In the genomic region with DNA sequence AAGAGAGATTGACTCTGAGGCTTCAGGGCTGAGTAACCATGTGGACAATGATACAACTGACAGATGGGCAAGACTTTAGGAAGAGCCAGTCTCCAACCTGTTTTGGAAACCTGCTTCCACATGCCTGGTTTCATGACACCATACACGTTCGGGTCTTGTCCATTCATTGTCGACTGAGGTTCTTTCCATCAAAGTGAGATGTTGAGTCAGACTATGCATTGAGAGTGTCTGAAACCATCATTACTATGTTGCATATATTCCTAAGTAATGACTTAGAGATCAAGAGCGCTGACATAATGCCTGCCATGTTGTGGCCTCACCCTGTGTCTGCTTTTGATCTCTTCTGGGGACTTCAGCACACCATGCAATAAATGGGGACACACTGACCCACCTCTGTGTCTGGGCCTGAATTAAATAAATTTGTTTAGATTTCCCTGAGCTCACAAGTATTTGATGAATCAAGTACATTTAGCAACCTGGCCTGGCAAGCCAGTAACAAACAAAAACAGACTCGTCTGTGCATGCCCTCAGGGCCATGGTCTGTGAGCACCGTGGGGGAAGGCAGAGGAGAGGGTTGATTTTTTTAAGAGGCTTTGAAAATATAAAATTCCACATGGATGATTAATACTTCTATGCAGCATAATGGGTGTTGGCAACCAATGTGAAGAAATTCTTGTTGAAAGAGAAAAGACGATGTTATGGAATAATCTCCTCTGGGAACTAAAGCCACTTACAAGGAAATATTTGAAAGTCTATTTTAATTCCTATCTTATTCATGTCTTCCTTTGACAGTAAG, we compare ENCODE assay signal across 10 cellular contexts. TPM values are rescaled to one million over a fixed set of nuclear protein-coding genes. Genes with fewer than 3 reads are reported as not detected.
A peak's percentile ranks its signal among the peaks of the same experiment; 100 is the strongest.
DNase-seq lines count a peak whose midpoint lies in the region; ATAC-seq, FAIRE-seq and TF ChIP-seq lines count a peak whose summit lies in the region.
"Had no signal": no experiment of that assay in that cellular context is flagged by ENCODE, and none has a peak within 500 bp of the region (broad histone marks: within the 10 kb centered on the region; RNA-seq: fewer than 3 reads in every experiment).

No MANE protein-coding gene starts in this region.

- no peaks in the 10 kb centered on the region for H3K79me2 ChIP-seq in keratinocyte (ENCODE audit: control insufficient read depth, insufficient read depth, low read length)

- peak overlapping the region; percentile 72 for H2AFZ ChIP-seq in keratinocyte (ENCODE audit: control insufficient read depth, low read length)

- peak; percentile 99 for FAIRE-seq in keratinocyte (lab: Jason Lieb, UNC)

- dilution Hi-C loops in keratinocyte (cut with MboI; ENCODE audit: extremely low pct_ligation_motif_present, low sequenced_read_pairs): no loop called here

- no peaks in the 10 kb centered on the region for H3K9me1 ChIP-seq in keratinocyte (ENCODE audit: control insufficient read depth, extremely low read depth, insufficient read depth, low read length)

- peak overlapping the region; percentile 69 for H3K9ac ChIP-seq in keratinocyte (ENCODE audit: control insufficient read depth, extremely low read depth, insufficient read depth, low read length)

- TF ChIP-seq CTCF in AG10803 (conservative IDR thresholded peaks at IDR 0.05; ENCODE audit: low read length) (no peak), keratinocyte (optimal IDR thresholded peaks at IDR 0.05 in 1 of 3, IDR thresholded peaks at IDR 0.05 in 1 of 3, conservative IDR thresholded peaks at IDR 0.05 in 1 of 3; ENCODE audit: extremely low read depth in 1 of 3, insufficient read depth in 2 of 3, low read length in 3 of 3) (no peak)

- TF ChIP-seq POLR2A in GM18505 (IDR thresholded peaks at IDR 0.05; ENCODE audit: borderline replicate concordance, extremely low read depth, insufficient read depth, insufficient read length): no peak

- H3K4me3 ChIP-seq in AG10803 (ENCODE audit: low read length) (no peak overlapping the region), keratinocyte (ENCODE audit: control insufficient read depth in 2 of 3, extremely low read depth in 1 of 3, insufficient read depth in 2 of 3, low read depth in 1 of 3, low read length in 3 of 3) (peak overlapping the region in 2 of 3 experiments; percentile 45 to 58)

- H3K4me2 ChIP-seq in keratinocyte (ENCODE audit: control insufficient read depth, extremely low read depth, insufficient read depth, low read depth, low read length): peak overlapping the region; percentile 79

- no peaks in the 10 kb centered on the region for H3K9me3 ChIP-seq in keratinocyte (ENCODE audit: control insufficient read depth, low read depth, low read length)
- H3K9me3 ChIP-seq: Caco-2 had no signal

- no peaks in the 10 kb centered on the region for H4K20me1 ChIP-seq in keratinocyte (ENCODE audit: control insufficient read depth, extremely low read depth, insufficient read depth, low read length)

- no peak for ATAC-seq in GM18505 (IDR thresholded peaks at IDR 0.05; ENCODE audit: unreplicated experiment)
- ATAC-seq in GM18519 (IDR thresholded peaks at IDR 0.05; ENCODE audit: low FRiP score, unreplicated experiment): no peak
- no peak for ATAC-seq in HG02840 (IDR thresholded peaks at IDR 0.05; ENCODE audit: low FRiP score, unreplicated experiment)

- no peaks in the 10 kb centered on the region for H3K27me3 ChIP-seq in keratinocyte (ENCODE audit: control insufficient read depth, extremely low read depth, insufficient read depth, low read length)

- H3K27ac ChIP-seq in keratinocyte (ENCODE audit: control insufficient read depth, insufficient read depth, low read length): peak overlapping the region; percentile 96

- H3K4me1 ChIP-seq in keratinocyte (ENCODE audit: control insufficient read depth, extremely low read depth, insufficient read depth, low read length): peaks cover 23% of the 10 kb centered on the region
- H3K4me1 ChIP-seq: Caco-2 had no signal

- no peaks in the 10 kb centered on the region for H3K36me3 ChIP-seq in keratinocyte (ENCODE audit: control insufficient read depth in 2 of 2, extremely low read depth in 1 of 2, insufficient read depth in 2 of 2, low read length in 2 of 2)

- peak; percentile 87 for DNase-seq in AG10803 (ENCODE audit: low read depth)
- DNase-seq in HPDE6-E6E7 (ENCODE audit: extremely low spot score): peak; percentile 91
- peak; percentile 39 for DNase-seq in astrocyte of the hippocampus (ENCODE audit: low read depth, low spot score)
- peak; percentile 94 for DNase-seq in keratinocyte (ENCODE audit: low read depth, low spot score)
- no peak for DNase-seq in NCI-H774 (lab: John Stamatoyannopoulos, UW)
- DNase-seq: nephron progenitor cell had no signal

RNA-seq across cellular contexts. Expression of a gene that starts 49.9 kb away (rescaled TPM):
- 82.8 to 104 TPM (median 91.7 TPM) in 3 replicates for polyA plus RNA-seq in keratinocyte
- 35.3 TPM for polyA plus RNA-seq in keratinocyte (2011; ENCODE audit: low read depth)
- polyA plus RNA-seq in keratinocyte (2011; cell fraction: cytosol; rRNA removed): 58.2 and 79.9 TPM in 2 replicates
- 82.6 and 91.2 TPM in 2 replicates for polyA plus RNA-seq in keratinocyte (2011; cell fraction: nucleus; rRNA removed)
- 52.7 and 67.4 TPM in 2 replicates for polyA plus RNA-seq in keratinocyte (2012; ENCODE audit: low replicate concordance)
- 38.7 to 51.7 TPM (median 46.6 TPM) in 3 replicates for polyA minus RNA-seq in keratinocyte
- polyA minus RNA-seq in keratinocyte (2011; cell fraction: cytosol; rRNA and poly(A)+ RNA removed): 43.5 TPM
- polyA minus RNA-seq in keratinocyte (2011; cell fraction: nucleus; rRNA and poly(A)+ RNA removed): 37.5 and 62.9 TPM in 2 replicates
